Comparison of ENCODE assay signal across 9 cellular contexts in genomic region chr12:11731455-11731854, GRCh38.
A peak's percentile ranks its signal among the peaks of the same experiment; 100 is the strongest.
DNase-seq lines count a peak whose midpoint lies in the region; ATAC-seq and TF ChIP-seq lines count a peak whose summit lies in the region.
"Had no signal": no experiment of that assay in that cellular context is flagged by ENCODE, and none has a peak within 500 bp of the region (broad histone marks: within the 10 kb centered on the region; RNA-seq: fewer than 3 reads in every experiment).

No MANE protein-coding gene starts in this region.

- H3K9ac ChIP-seq in OCI-LY3 (ENCODE audit: low read length) = peak overlapping the region; percentile 92
- no peak overlapping the region for H3K9ac ChIP-seq in duodenal mucosa (ENCODE audit: low read depth in 1 of 2, low read length in 2 of 2)

- H3K9me3 ChIP-seq in OCI-LY3 (ENCODE audit: insufficient read depth, low read length) = no peaks in the 10 kb centered on the region
- no peaks in the 10 kb centered on the region for H3K9me3 ChIP-seq in duodenal mucosa (ENCODE audit: control insufficient read depth in 1 of 2, low read length in 2 of 2)

- intact Hi-C loops in posterior cingulate gyrus (cut with DNase I) = no loop called here

- peak overlapping the region; percentile 94 for H3K27ac ChIP-seq in OCI-LY3 (ENCODE audit: low read length)
- H3K27ac ChIP-seq in duodenal mucosa (ENCODE audit: low read depth, low read length) = peak overlapping the region; percentile 8

- peaks cover 59% of the 10 kb centered on the region for H3K4me1 Mint-ChIP-seq in stimulated activated effector memory CD8-positive, alpha-beta T cell treated with anti-CD3 and anti-CD28 coated beads, Interleukin-12 subunit alpha, Interleukin-12 subunit beta, amount 100 ng/mL, for 72 hours

- H3K4me1 ChIP-seq in OCI-LY3 (ENCODE audit: low read length) (peaks cover 99% of the 10 kb centered on the region), duodenal mucosa (ENCODE audit: control insufficient read depth in 1 of 2, insufficient read depth in 2 of 2, low read length in 2 of 2) (peaks cover 50 to 62% of the 10 kb centered on the region in 2 donors)

- H3K9me3 Mint-ChIP-seq in stimulated activated effector memory CD8-positive, alpha-beta T cell treated with anti-CD3 and anti-CD28 coated beads, Interleukin-12 subunit alpha, Interleukin-12 subunit beta, amount 100 ng/mL, for 72 hours = no peaks in the 10 kb centered on the region

- DNase-seq in stimulated activated effector memory CD8-positive, alpha-beta T cell treated with anti-CD3 and anti-CD28 coated beads, Interleukin-12 subunit alpha, Interleukin-12 subunit beta, amount 100 ng/mL, for 72 hours (ENCODE audit: low spot score in 2 of 2) = no peak
- no peak for DNase-seq in central memory CD4-positive, alpha-beta T cell
- DNase-seq in posterior cingulate gyrus (no peak), DMS153 (lab: John Stamatoyannopoulos, UW) (no peak)
- DNase-seq: activated effector memory CD4-positive, alpha-beta T cell treated with Interleukin-2 at 50 U/mL for 16 hours; NCI-H345 had no signal

- no peak for TF ChIP-seq CTCF in OCI-LY3 (IDR thresholded peaks at IDR 0.05; ENCODE audit: low read depth, low read length)

- H3K27me3 ChIP-seq in OCI-LY3 (ENCODE audit: low read depth, low read length) (no peaks in the 10 kb centered on the region), duodenal mucosa (ENCODE audit: control insufficient read depth in 1 of 2, insufficient read depth in 2 of 2, low read length in 2 of 2) (no peaks in the 10 kb centered on the region)

- H3K36me3 ChIP-seq in OCI-LY3 (replicated peaks; ENCODE audit: low read depth, low read length) (peaks cover 4% of the 10 kb centered on the region), duodenal mucosa (ENCODE audit: control insufficient read depth in 1 of 2, insufficient read depth in 2 of 2, low read length in 2 of 2) (no peaks in the 10 kb centered on the region)

- peak overlapping the region; percentile 86 for H3K27ac Mint-ChIP-seq in stimulated activated effector memory CD8-positive, alpha-beta T cell treated with anti-CD3 and anti-CD28 coated beads, Interleukin-12 subunit alpha, Interleukin-12 subunit beta, amount 100 ng/mL, for 72 hours

- ATAC-seq in GM18907 (IDR thresholded peaks at IDR 0.05; ENCODE audit: unreplicated experiment) = peak; percentile 28
- peak; percentile 63 for ATAC-seq in stimulated activated effector memory CD8-positive, alpha-beta T cell treated with anti-CD3 and anti-CD28 coated beads, Interleukin-12 subunit alpha, Interleukin-12 subunit beta, amount 100 ng/mL, for 72 hours

- H3K79me2 ChIP-seq in OCI-LY3 (ENCODE audit: low read length) = peaks cover 66% of the 10 kb centered on the region

- peaks cover 41% of the 10 kb centered on the region for H3K36me3 Mint-ChIP-seq in stimulated activated effector memory CD8-positive, alpha-beta T cell treated with anti-CD3 and anti-CD28 coated beads, Interleukin-12 subunit alpha, Interleukin-12 subunit beta, amount 100 ng/mL, for 72 hours

- peak overlapping the region; percentile 84 for H3K4me2 ChIP-seq in OCI-LY3 (ENCODE audit: low read length)

- peak overlapping the region; percentile 10 for H3K4me3 Mint-ChIP-seq in stimulated activated effector memory CD8-positive, alpha-beta T cell treated with anti-CD3 and anti-CD28 coated beads, Interleukin-12 subunit alpha, Interleukin-12 subunit beta, amount 100 ng/mL, for 72 hours

- H3K4me3 ChIP-seq in OCI-LY3 (ENCODE audit: low read length) (peak overlapping the region; percentile 67), duodenal mucosa (ENCODE audit: low read depth in 1 of 2, low read length in 2 of 2) (no peak overlapping the region)

- H2AFZ ChIP-seq in OCI-LY3 (ENCODE audit: low read depth, low read length) = no peak overlapping the region

- H4K20me1 ChIP-seq in OCI-LY3 (ENCODE audit: insufficient read depth, low read length) = no peaks in the 10 kb centered on the region
